In the genomic region with DNA sequence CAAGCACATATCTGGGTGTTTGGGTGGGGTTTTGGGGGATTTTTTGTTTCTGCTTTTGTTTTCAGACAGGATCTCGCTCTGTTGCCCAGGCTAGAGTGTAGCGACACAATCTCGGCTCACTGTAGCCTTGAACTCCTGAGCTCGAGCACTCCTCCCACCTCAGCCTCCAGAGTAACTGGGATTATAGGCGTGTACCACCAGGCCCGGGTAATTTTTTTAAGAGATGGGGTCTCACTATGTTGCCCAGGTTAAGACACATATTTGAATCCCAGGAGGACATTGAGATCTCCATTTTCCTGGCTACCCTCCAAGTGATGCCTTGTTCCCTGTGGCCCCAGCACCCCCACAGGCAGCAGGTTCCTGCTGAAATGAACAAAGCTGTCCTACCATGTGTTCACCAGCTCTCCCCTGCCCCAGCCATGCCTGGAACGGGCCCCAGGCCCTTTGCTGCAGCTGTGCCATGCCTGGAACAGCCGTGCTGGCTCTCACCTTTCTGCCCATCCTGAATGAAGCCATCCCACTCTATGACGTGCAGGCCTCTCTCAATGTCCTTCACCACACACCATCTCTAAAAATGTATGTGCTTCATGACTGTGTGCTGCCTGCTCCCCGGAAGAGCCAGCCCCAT, we compare ENCODE assay signal across 17 cellular contexts. TPM values are rescaled to one million over a fixed set of nuclear protein-coding genes. Genes with fewer than 3 reads are reported as not detected.
DNase-seq lines count a peak whose midpoint lies in the region; ATAC-seq, FAIRE-seq and TF ChIP-seq lines count a peak whose summit lies in the region.
"Had no signal": no experiment of that assay in that cellular context is flagged by ENCODE, and none has a peak within 500 bp of the region (broad histone marks: within the 10 kb centered on the region; RNA-seq: fewer than 3 reads in every experiment).

No MANE protein-coding gene starts in this region.

- TF ChIP-seq CTCF in H9 (conservative IDR thresholded peaks at IDR 0.05) (no peak), K562 (IDR thresholded peaks at IDR 0.05 in 2 of 3, conservative IDR thresholded peaks at IDR 0.05 in 1 of 3; ENCODE audit: insufficient read depth in 2 of 3, low read depth in 1 of 3, low read length in 3 of 3) (no peak), nephron (IDR thresholded peaks at IDR 0.05; ENCODE audit: unreplicated experiment in 3 of 3) (no peak)

- H3K27ac Mint-ChIP-seq in H9 (peak overlapping the region in 2 of 3 experiments; percentile 33 to 53; a peak in 2 of 7 replicates), nephron (peak overlapping the region in 2 of 3 experiments; percentile 45 to 57)
- no peak overlapping the region for H3K27ac Mint-ChIP-seq in activated T-cell treated with anti-CD3 and anti-CD28 coated beads, Interleukin-2, amount 50 U/mL, for 24 hours
- H3K27ac Mint-ChIP-seq: B cell, GM23338, HFFc6 had no signal

- H4K8ac ChIP-seq in H9 (replicated peaks; ENCODE audit: insufficient read length, low read depth, low read length): no peak overlapping the region

- no peak for TF ChIP-seq RAD21 in K562 (CRISPR knock-in tag; conservative IDR thresholded peaks at IDR 0.05 in 1 of 2, IDR thresholded peaks at IDR 0.05 in 1 of 2)

- H3K23ac ChIP-seq in H9 (ENCODE audit: insufficient read length, low read depth, low read length): no peak overlapping the region

- no peaks in the 10 kb centered on the region for H3K79me2 ChIP-seq in H9 (ENCODE audit: insufficient read depth, low read length)
- no peaks in the 10 kb centered on the region for H3K79me2 ChIP-seq in K562 (ENCODE audit: control insufficient read depth, insufficient read depth, low read length)

- ATAC-seq in K562 (no peak), sciatic nerve (no peak)
- ATAC-seq: GM12878, GM23338 had no signal

- H3K14ac ChIP-seq in H9 (ENCODE audit: insufficient read depth, low read length): no peak overlapping the region

- H3K9me3 ChIP-seq in H9 (ENCODE audit: control insufficient read depth, low read depth, low read length) (no peaks in the 10 kb centered on the region), K562 (replicated peaks; ENCODE audit: control insufficient read depth, insufficient read depth, low read depth, low read length) (peaks cover 8% of the 10 kb centered on the region)
- H3K9me3 ChIP-seq: HAP-1 had no signal

- TF ChIP-seq EP300 in K562 (IDR thresholded peaks at IDR 0.05; ENCODE audit: low read length): no peak

- no peak overlapping the region for H2BK5ac ChIP-seq in H9 (ENCODE audit: insufficient read length, low read length)

- H3K9me3 Mint-ChIP-seq in H9: peaks cover 8 to 13% of the 10 kb centered on the region in 2 experiments; a peak in 3 of 5 replicates
- H3K9me3 Mint-ChIP-seq in nephron: no peaks in the 10 kb centered on the region
- H3K9me3 Mint-ChIP-seq in activated T-cell treated with anti-CD3 and anti-CD28 coated beads, Interleukin-2, amount 50 U/mL, for 24 hours: peaks cover 13% of the 10 kb centered on the region

- CTCF ChIA-PET in K562 (lab: Yijun Ruan, JAX; ENCODE audit: low intra/inter-chr PET ratio): no interaction called here

- H4K91ac ChIP-seq in H9 (ENCODE audit: insufficient read length, low read depth, low read length): no peak overlapping the region

- BruUV-seq in K562 (replicated peaks; lab: Mats Ljungman, UMichigan): no TSS peak

- no peak overlapping the region for H3K4ac ChIP-seq in H9 (ENCODE audit: low read depth, low read length)

- no peak overlapping the region for H2BK20ac ChIP-seq in H9 (ENCODE audit: low read depth, low read length, poor library complexity, severe bottlenecking)

- H3K18ac ChIP-seq in H9 (ENCODE audit: insufficient read length, low read depth, low read length): no peak overlapping the region

- H3K27ac ChIP-seq in H9 (ENCODE audit: insufficient read length, low read depth, low read length) (no peak overlapping the region), K562 (ENCODE audit: extremely low read depth, low read depth, low read length) (no peak overlapping the region)
- H3K27ac ChIP-seq: C4-2B had no signal

- no peak overlapping the region for H2BK12ac ChIP-seq in H9 (ENCODE audit: insufficient read length, low read depth, low read length)

- WGBS in H9 (ENCODE audit: extremely low coverage, insufficient read length, low lambda C conversion rate): no CpG with 5 or more reads among the region's 10 CpGs
- 78% methylated on average over 10 of the region's 10 CpGs for WGBS in K562 (ENCODE audit: insufficient coverage, low coverage, missing lambda C conversion rate)

- H2AFZ ChIP-seq in H9 (ENCODE audit: low read length) (no peak overlapping the region), K562 (ENCODE audit: low read depth, low read length) (no peak overlapping the region)
- H2AFZ ChIP-seq: GM23338 had no signal

- H3K79me1 ChIP-seq in H9 (ENCODE audit: insufficient read depth, low read depth, low read length, poor library complexity, severe bottlenecking): no peaks in the 10 kb centered on the region

- H3K36me3 ChIP-seq in K562 (ENCODE audit: control insufficient read depth, insufficient read depth, low read length): peaks cover 21% of the 10 kb centered on the region; the same call in 2 of the 3 replicates
- H3K36me3 ChIP-seq: HAP-1 had no signal

- H3K4me1 Mint-ChIP-seq in H9 (no peaks in the 10 kb centered on the region), nephron (peaks cover 9% of the 10 kb centered on the region)
- peaks cover 8% of the 10 kb centered on the region for H3K4me1 Mint-ChIP-seq in activated T-cell treated with anti-CD3 and anti-CD28 coated beads, Interleukin-2, amount 50 U/mL, for 24 hours (ENCODE audit: low read depth)
- H3K4me1 Mint-ChIP-seq: B cell, GM23338 had no signal

- no peak overlapping the region for H3T11ph ChIP-seq in H9 (ENCODE audit: low read length)

- no peak overlapping the region for H3K4me3 Mint-ChIP-seq in H9
- H3K4me3 Mint-ChIP-seq in nephron: no peak overlapping the region
- H3K4me3 Mint-ChIP-seq in activated T-cell treated with anti-CD3 and anti-CD28 coated beads, Interleukin-2, amount 50 U/mL, for 24 hours: no peak overlapping the region
- H3K4me3 Mint-ChIP-seq: B cell; CD4-positive, alpha-beta memory T cell; GM23338; HFFc6 had no signal

- in situ Hi-C loops in K562 (cut with MboI): no loop called here

- H3K9me1 ChIP-seq in K562 (ENCODE audit: control insufficient read depth, insufficient read depth, low read length): no peaks in the 10 kb centered on the region

- H3K4me2 ChIP-seq in H9 (ENCODE audit: insufficient read depth, insufficient read length, low read length): no peak overlapping the region
- H3K4me2 ChIP-seq in K562 (ENCODE audit: insufficient read depth, low read length): no peak overlapping the region
- H3K4me2 ChIP-seq: GM23338 had no signal

- POLR2A ChIA-PET in K562 (lab: Yijun Ruan, JAX): no interaction called here

- no peaks in the 10 kb centered on the region for H3K4me1 ChIP-seq in H9 (ENCODE audit: insufficient read depth, low read length)
- H3K4me1 ChIP-seq in K562 (replicated peaks in 1 of 2; ENCODE audit: control insufficient read depth in 2 of 2, insufficient read depth in 2 of 2, low read length in 2 of 2): peaks cover 0 to 7% of the 10 kb centered on the region in 2 experiments; a peak in 1 of 5 replicates
- H3K4me1 ChIP-seq: HAP-1 had no signal

- H4K5ac ChIP-seq in H9 (ENCODE audit: insufficient read length, low read depth, low read length): no peak overlapping the region

- H3K23me2 ChIP-seq in H9 (ENCODE audit: insufficient read length, low read depth, low read length, poor library complexity, severe bottlenecking): no peaks in the 10 kb centered on the region

- H3K4me3 ChIP-seq in K562: no peak overlapping the region
- H3K4me3 ChIP-seq: GM12878, GM23338, HAP-1 had no signal

- no peak overlapping the region for H2AK5ac ChIP-seq in H9 (ENCODE audit: insufficient read length, low read length)

- DNase-seq in H9: no peak
- DNase-seq in K562 (ENCODE audit: extremely low read depth in 1 of 4, low spot score in 3 of 4): no peak
- DNase-seq in sciatic nerve (ENCODE audit: low spot score): peak; percentile 15
- DNase-seq in activated T-cell treated with anti-CD3 and anti-CD28 coated beads, Interleukin-2, amount 50 U/mL, for 24 hours: no peak
- DNase-seq in NCI-H2227 (lab: John Stamatoyannopoulos, UW; ENCODE audit: unreplicated experiment): no peak
- no peak for DNase-seq in SHP77 (lab: John Stamatoyannopoulos, UW)
- DNase-seq: CD4-positive, alpha-beta memory T cell; DMS79; HFFc6 had no signal

- H3K27me3 ChIP-seq in H9 (ENCODE audit: insufficient read depth, low read length) (no peaks in the 10 kb centered on the region), K562 (ENCODE audit: control insufficient read depth in 2 of 2, insufficient read depth in 2 of 2, low read length in 2 of 2) (no peaks in the 10 kb centered on the region)

- no peak for FAIRE-seq in K562 (lab: Jason Lieb, UNC)
- FAIRE-seq: A204.1, GM12878, HTR-8/SVneo had no signal

- H2BK120ac ChIP-seq in H9 (ENCODE audit: low read depth, low read length, poor library complexity, severe bottlenecking): no peak overlapping the region

- TF ChIP-seq POLR2A in K562 (conservative IDR thresholded peaks at IDR 0.05): no peak

- H3K9ac ChIP-seq in H9 (ENCODE audit: extremely low read depth, insufficient read length, low read length): no peak overlapping the region
- H3K9ac ChIP-seq in K562 (ENCODE audit: insufficient read depth in 1 of 2, low read depth in 2 of 2, low read length in 2 of 2): no peak overlapping the region

- H4K20me1 ChIP-seq in H9 (ENCODE audit: control insufficient read depth, insufficient read depth, insufficient read length) (peaks cover 2% of the 10 kb centered on the region), K562 (replicated peaks; ENCODE audit: control insufficient read depth, insufficient read depth, low read length) (no peaks in the 10 kb centered on the region)

- H3K27me3 Mint-ChIP-seq in H9 (ENCODE audit: low read depth) (no peaks in the 10 kb centered on the region; the same call in 1 of the 2 replicates), nephron (ENCODE audit: low read depth) (peaks cover 10% of the 10 kb centered on the region)
- no peaks in the 10 kb centered on the region for H3K27me3 Mint-ChIP-seq in activated T-cell treated with anti-CD3 and anti-CD28 coated beads, Interleukin-2, amount 50 U/mL, for 24 hours
- H3K27me3 Mint-ChIP-seq: B cell; CD4-positive, alpha-beta memory T cell had no signal

- H2BK15ac ChIP-seq in H9 (ENCODE audit: low read depth, low read length): no peak overlapping the region

- H3K56ac ChIP-seq in H9 (ENCODE audit: insufficient read length, low read depth, low read length): no peak overlapping the region

- intact Hi-C loops in K562 (cut with micrococcal nuclease): no loop called here
- intact Hi-C loops in sciatic nerve (cut with DNase I): no loop called here

- H3K36me3 Mint-ChIP-seq in H9 (ENCODE audit: insufficient read depth in 1 of 3, low read depth in 3 of 3) (peaks cover 32 to 51% (median 35%) of the 10 kb centered on the region in 3 experiments), nephron (ENCODE audit: low read depth) (peaks cover 33% of the 10 kb centered on the region)
- peaks cover 50% of the 10 kb centered on the region for H3K36me3 Mint-ChIP-seq in activated T-cell treated with anti-CD3 and anti-CD28 coated beads, Interleukin-2, amount 50 U/mL, for 24 hours (ENCODE audit: low read depth)

RNA-seq across cellular contexts. Expression of a gene that starts 55.0 kb away (rescaled TPM):
- total RNA-seq in H9 (2021) (42.7 and 43.5 TPM in 2 replicates), K562 (2014; rRNA removed) (35.3 and 61.8 TPM in 2 replicates), K562 (2014; rRNA removed; fragmentation: Illumina TruSeq; extraction: Trizol) (14.2 and 16.4 TPM in 2 replicates), K562 (2015; rRNA removed; fragmentation: Illumina TruSeq; extraction: Trizol) (19.1 and 20.8 TPM in 2 replicates), K562 (2021) (69.7 and 69.9 TPM in 2 replicates), sciatic nerve (19.0 TPM)
- 43.7 and 77.7 TPM in 2 replicates for total RNA-seq in K562 (2011; cell fraction: chromatin; rRNA removed; ENCODE audit: low replicate concordance)
- 48.7 and 57.2 TPM in 2 replicates for total RNA-seq in K562 (2011; cell fraction: nucleolus; rRNA removed)
- total RNA-seq in K562 (2011; cell fraction: nucleoplasm; rRNA removed): 27.9 and 34.8 TPM in 2 replicates
- polyA plus RNA-seq in K562 (2011; rRNA removed) (12.3 and 33.1 TPM in 2 replicates), K562 (2014; fragmentation: Illumina TruSeq; extraction: Trizol) (20.3 and 41.8 TPM in 2 replicates), K562 (2014; fragmentation: Nextera tagmentation; extraction: Ambion mirVana) (1 to 10 TPM; 3.1 to 5.1 TPM), K562 (2014; rRNA removed) (31.9 and 34.0 TPM in 2 replicates)
- 24.9 and 63.1 TPM in 2 replicates for polyA plus RNA-seq in K562 (2011; cell fraction: cytosol; rRNA removed)
- polyA plus RNA-seq in K562 (2011; cell fraction: nucleus; rRNA removed): 29.7 and 48.2 TPM in 2 replicates
- 35.7 and 58.0 TPM in 2 replicates for polyA plus RNA-seq in K562 (2012)
- 16.2 and 19.7 TPM in 2 replicates for polyA minus RNA-seq in K562 (2011; rRNA and poly(A)+ RNA removed)
- polyA minus RNA-seq in K562 (2011; cell fraction: cytosol; rRNA and poly(A)+ RNA removed): 41.6 and 44.6 TPM in 2 replicates
- polyA minus RNA-seq in K562 (2011; cell fraction: nucleus; rRNA and poly(A)+ RNA removed): 20.3 and 25.7 TPM in 2 replicates

RNA-seq across cellular contexts. Expression of a gene that starts 55.6 kb away (rescaled TPM):
- total RNA-seq in H9 (2021): 43.3 and 44.2 TPM in 2 replicates
- 17.8 and 33.7 TPM in 2 replicates for total RNA-seq in K562 (2011; cell fraction: chromatin; rRNA removed; ENCODE audit: low replicate concordance)
- total RNA-seq in K562 (2011; cell fraction: nucleolus; rRNA removed): 20.3 and 21.8 TPM in 2 replicates
- 13.3 and 14.8 TPM in 2 replicates for total RNA-seq in K562 (2011; cell fraction: nucleoplasm; rRNA removed)
- 28.8 and 37.6 TPM in 2 replicates for total RNA-seq in K562 (2014; rRNA removed)
- total RNA-seq in K562 (2014; rRNA removed; fragmentation: Illumina TruSeq; extraction: Trizol): 7.7 and 10.5 TPM in 2 replicates
- 11.8 and 12.7 TPM in 2 replicates for total RNA-seq in K562 (2015; rRNA removed; fragmentation: Illumina TruSeq; extraction: Trizol)
- total RNA-seq in K562 (2021): 30.5 and 32.0 TPM in 2 replicates
- 8.2 and 15.3 TPM in 2 replicates for polyA plus RNA-seq in K562 (2011; rRNA removed)
- polyA plus RNA-seq in K562 (2011; cell fraction: cytosol; rRNA removed): 7.5 and 20.4 TPM in 2 replicates
- polyA plus RNA-seq in K562 (2011; cell fraction: nucleus; rRNA removed): 8.1 and 20.7 TPM in 2 replicates
- polyA plus RNA-seq in K562 (2012): 13.9 and 25.5 TPM in 2 replicates
- polyA plus RNA-seq in K562 (2014; fragmentation: Illumina TruSeq; extraction: Trizol): 9.2 and 20.4 TPM in 2 replicates
- 1 to 10 TPM in 1 of 2 experiments, under 1 TPM in 1; 0.99 to 1.2 TPM for polyA plus RNA-seq in K562 (2014; fragmentation: Nextera tagmentation; extraction: Ambion mirVana)
- polyA plus RNA-seq in K562 (2014; rRNA removed): 18.4 and 19.4 TPM in 2 replicates
- polyA minus RNA-seq in K562 (2011; rRNA and poly(A)+ RNA removed): 21.0 and 32.5 TPM in 2 replicates
- polyA minus RNA-seq in K562 (2011; cell fraction: cytosol; rRNA and poly(A)+ RNA removed): 11.3 and 17.8 TPM in 2 replicates
- 8.5 and 9.8 TPM in 2 replicates for polyA minus RNA-seq in K562 (2011; cell fraction: nucleus; rRNA and poly(A)+ RNA removed)
- total RNA-seq in sciatic nerve: 11.1 TPM
